ENCODE assay signal across 8 cellular contexts in the genomic region with DNA sequence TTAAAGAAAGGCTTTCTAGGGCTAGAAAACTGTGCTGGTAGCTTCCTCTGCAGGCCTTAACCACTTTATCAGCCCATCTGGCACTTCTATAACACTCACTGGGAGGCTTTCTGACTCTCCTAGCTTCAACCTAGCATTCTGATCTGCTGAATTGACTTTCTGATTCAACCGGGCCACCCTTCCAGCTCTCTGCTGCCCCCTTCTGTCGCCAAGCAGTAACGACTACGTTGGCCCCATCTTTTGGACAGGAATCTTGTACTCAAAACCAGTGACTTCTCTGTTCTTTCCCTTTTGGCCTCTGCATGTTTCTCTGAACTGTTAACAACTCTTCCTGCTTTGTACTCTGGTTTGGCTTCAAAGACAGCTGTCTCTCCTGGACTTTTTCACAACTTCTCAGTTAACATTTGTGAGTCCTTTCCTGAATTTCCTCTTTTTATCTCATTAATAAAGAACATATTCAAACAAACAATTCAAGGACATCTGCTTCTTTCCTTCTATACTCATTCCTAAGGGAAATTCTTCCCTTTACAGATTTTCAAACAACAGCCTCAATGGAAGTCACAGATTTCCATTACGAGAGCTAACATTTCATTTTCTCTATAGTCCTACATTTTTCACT. TPM values are rescaled to one million over a fixed set of nuclear protein-coding genes. Genes with fewer than 3 reads are reported as not detected.
DNase-seq lines count a peak whose midpoint lies in the region; ATAC-seq, FAIRE-seq and TF ChIP-seq lines count a peak whose summit lies in the region.

No MANE protein-coding gene starts in this region.

- peak; percentile 59 to 78 (median 74) for TF ChIP-seq CTCF in vagina (IDR thresholded peaks at IDR 0.05)

- ATAC-seq in GM21786 (IDR thresholded peaks at IDR 0.05; ENCODE audit: unreplicated experiment) = peak; percentile 87

- peak; percentile 95 for FAIRE-seq in G401.6 (lab: Jason Lieb, UNC)

- TF ChIP-seq POLR2A in vagina (IDR thresholded peaks at IDR 0.05) = no peak

- H3K36me3 ChIP-seq in SJSA1 = no peaks in the 10 kb centered on the region
- no peaks in the 10 kb centered on the region for H3K36me3 ChIP-seq in vagina

- H3K27ac ChIP-seq in SJSA1 (no peak overlapping the region), vagina (no peak overlapping the region)

- H3K27me3 ChIP-seq in SJSA1 (replicated peaks) = no peaks in the 10 kb centered on the region; the same call in 1 of the 2 replicates
- H3K27me3 ChIP-seq in vagina = no peaks in the 10 kb centered on the region

- H3K4me3 ChIP-seq in SJSA1 (no peak overlapping the region), vagina (no peak overlapping the region)

- intact Hi-C loops in posterior cingulate gyrus (cut with DNase I) (loop anchor here (1.0 kb wide), 2 partner anchors 59 to 147 kb away; no protein-coding TSS in a partner anchor), vagina (cut with DNase I) (no loop called here)

- H3K4me1 ChIP-seq in SJSA1 (replicated peaks) = no peaks in the 10 kb centered on the region
- H3K4me1 ChIP-seq in vagina = no peaks in the 10 kb centered on the region

- no peaks in the 10 kb centered on the region for H3K9me3 ChIP-seq in SJSA1 (replicated peaks)
- no peaks in the 10 kb centered on the region for H3K9me3 ChIP-seq in vagina

- DNase-seq in LHCN-M2 (ENCODE audit: low read depth) = peak; percentile 71
- DNase-seq in SJSA1 (ENCODE audit: low read depth in 1 of 2, low spot score in 2 of 2) = peak; percentile 55 to 57
- peak; percentile 67 for DNase-seq in activated naive CD4-positive, alpha-beta T cell treated with Interleukin-2 at 50 U/mL for 16 hours
- peak; percentile 36 for DNase-seq in glomerular endothelial cell (ENCODE audit: extremely low read depth, low read depth, low spot score)
- peak; percentile 30 to 95 (median 72) for DNase-seq in posterior cingulate gyrus
- no peak for DNase-seq in vagina (ENCODE audit: extremely low spot score in 2 of 2)

RNA-seq across cellular contexts. Expression of a gene that starts 43.9 kb away (rescaled TPM):
- total RNA-seq in LHCN-M2 (2014; rRNA removed) (7.9 and 8.8 TPM in 2 replicates), glomerular endothelial cell (9.0 and 14.1 TPM in 2 replicates), vagina (67.3 TPM)
- 0.77 TPM for polyA plus RNA-seq in LHCN-M2 (2012)
- total RNA-seq in SJSA1 (2014; rRNA removed; shearing (Covaris generic)) = 9.9 and 13.6 TPM in 2 replicates

Comparison
In these comparisons a context has a peak if more than half of its experiments do, and no peak if none do; other contexts are left out.
1. DNase-seq: peak in LHCN-M2 (single experiment), SJSA1 (2 of 2), activated naive CD4-positive, alpha-beta T cell treated with Interleukin-2 at 50 U/mL for 16 hours (single experiment), glomerular endothelial cell (single experiment) and posterior cingulate gyrus (10 of 10); none in vagina (0 of 2).